In genomic region chr4:108628411-108628810, GRCh38 we compare ENCODE assay signal across 20 cellular contexts.
"Had no signal": no experiment of that assay in that cellular context is flagged by ENCODE, and none has a peak within 500 bp of the region (broad histone marks: within the 10 kb centered on the region; RNA-seq: fewer than 3 reads in every experiment).

No MANE protein-coding gene starts in this region.

- H3K27ac Mint-ChIP-seq: activated CD4-positive, alpha-beta T cell treated with anti-CD3 and anti-CD28 coated beads for 36 hours; activated naive CD8-positive, alpha-beta T cell treated with anti-CD3 and anti-CD28 coated beads, Interleukin-2, amount 10 ng/mL, durations not matched to agents 7 days and 5 days; nephron; type B pancreatic cell had no signal

- ATAC-seq: activated CD4-positive, alpha-beta T cell treated with anti-CD3 and anti-CD28 coated beads for 36 hours; activated CD8-positive, alpha-beta T cell treated with anti-CD3 and anti-CD28 coated beads for 36 hours; activated T-cell treated with anti-CD3 and anti-CD28 coated beads, Interleukin-2, amount 50 U/mL, for 4 hours; effector memory CD8-positive, alpha-beta T cell; gastroesophageal sphincter; heart right ventricle; left colon; lower lobe of right lung had no signal

- H3K36me3 ChIP-seq: breast epithelium had no signal

- H3K4me3 ChIP-seq: breast epithelium, gastroesophageal sphincter, heart right ventricle, lower lobe of right lung, right atrium auricular region, suprapubic skin had no signal

- H3K27me3 Mint-ChIP-seq: activated CD4-positive, alpha-beta T cell treated with anti-CD3 and anti-CD28 coated beads for 36 hours; activated CD8-positive, alpha-beta T cell treated with anti-CD3 and anti-CD28 coated beads for 36 hours; activated naive CD8-positive, alpha-beta T cell treated with anti-CD3 and anti-CD28 coated beads, Interleukin-2, amount 10 ng/mL, durations not matched to agents 7 days and 5 days; effector memory CD8-positive, alpha-beta T cell; stimulated activated naive CD8-positive, alpha-beta T cell treated with anti-CD3 and anti-CD28 coated beads, Interleukin-15, Interleukin-2, amounts not matched to agents 100 ng/mL and 50 ng/mL, for 24 hours; type B pancreatic cell had no signal

- H3K27ac ChIP-seq: breast epithelium, gastroesophageal sphincter, heart right ventricle, lower lobe of right lung, right atrium auricular region, suprapubic skin had no signal

- H3K27me3 ChIP-seq: breast epithelium, gastroesophageal sphincter, heart right ventricle, right atrium auricular region, suprapubic skin had no signal

- H3K4me3 Mint-ChIP-seq: activated CD4-positive, alpha-beta T cell treated with anti-CD3 and anti-CD28 coated beads for 36 hours; activated CD8-positive, alpha-beta T cell treated with anti-CD3 and anti-CD28 coated beads for 36 hours; activated naive CD8-positive, alpha-beta T cell treated with anti-CD3 and anti-CD28 coated beads, Interleukin-2, amount 10 ng/mL, durations not matched to agents 7 days and 5 days; activated T-cell treated with anti-CD3 and anti-CD28 coated beads, Interleukin-2, amount 50 U/mL, for 4 hours; effector memory CD8-positive, alpha-beta T cell; nephron; stimulated activated naive CD8-positive, alpha-beta T cell treated with anti-CD3 and anti-CD28 coated beads, Interleukin-15, Interleukin-2, amounts not matched to agents 100 ng/mL and 50 ng/mL, for 24 hours; type B pancreatic cell had no signal

- DNase-seq: activated CD4-positive, alpha-beta T cell treated with anti-CD3 and anti-CD28 coated beads for 36 hours; activated CD8-positive, alpha-beta T cell treated with anti-CD3 and anti-CD28 coated beads for 36 hours; activated effector memory CD4-positive, alpha-beta T cell treated with Interleukin-2 at 50 U/mL for 16 hours; activated naive CD8-positive, alpha-beta T cell treated with anti-CD3 and anti-CD28 coated beads, Interleukin-2, amount 10 ng/mL, durations not matched to agents 7 days and 5 days; activated T-cell treated with anti-CD3 and anti-CD28 coated beads, Interleukin-2, amount 50 U/mL, for 4 hours; anterior cingulate cortex; dermis blood vessel endothelial cell; effector memory CD8-positive, alpha-beta T cell; heart right ventricle; left colon; lower lobe of right lung; nucleus accumbens; small intestine had no signal

- H3K9me3 Mint-ChIP-seq: activated CD8-positive, alpha-beta T cell treated with anti-CD3 and anti-CD28 coated beads for 36 hours; activated naive CD8-positive, alpha-beta T cell treated with anti-CD3 and anti-CD28 coated beads, Interleukin-2, amount 10 ng/mL, durations not matched to agents 7 days and 5 days; activated T-cell treated with anti-CD3 and anti-CD28 coated beads, Interleukin-2, amount 50 U/mL, for 4 hours; effector memory CD8-positive, alpha-beta T cell; nephron; stimulated activated naive CD8-positive, alpha-beta T cell treated with anti-CD3 and anti-CD28 coated beads, Interleukin-15, Interleukin-2, amounts not matched to agents 100 ng/mL and 50 ng/mL, for 24 hours; type B pancreatic cell had no signal

- H3K9me3 ChIP-seq: breast epithelium, gastroesophageal sphincter, heart right ventricle, lower lobe of right lung, right atrium auricular region, suprapubic skin had no signal

- H3K4me1 ChIP-seq: breast epithelium had no signal
